Comparison of ENCODE assay signal across 10 cellular contexts in genomic region chrX:13022926-13023325, GRCh38. TPM values are rescaled to one million over a fixed set of nuclear protein-coding genes. Genes with fewer than 3 reads are reported as not detected.
DNase-seq lines count a peak whose midpoint lies in the region; ATAC-seq, FAIRE-seq and TF ChIP-seq lines count a peak whose summit lies in the region.
"Had no signal": no experiment of that assay in that cellular context is flagged by ENCODE, and none has a peak within 500 bp of the region (broad histone marks: within the 10 kb centered on the region; RNA-seq: fewer than 3 reads in every experiment).

No MANE protein-coding gene starts in this region.

- peak; percentile 32 for FAIRE-seq in astrocyte (lab: Jason Lieb, UNC)

- no peaks in the 10 kb centered on the region for H3K27me3 ChIP-seq in CD8-positive, alpha-beta T cell (ENCODE audit: insufficient read depth, low read length)
- H3K27me3 ChIP-seq in astrocyte (ENCODE audit: insufficient read depth, low read length) (no peaks in the 10 kb centered on the region), BE2C (no peaks in the 10 kb centered on the region)
- H3K27me3 ChIP-seq: tibial artery had no signal

- H3K27me3 Mint-ChIP-seq in CD8-positive, alpha-beta T cell (ENCODE audit: low read depth): no peaks in the 10 kb centered on the region
- H3K27me3 Mint-ChIP-seq in astrocyte (ENCODE audit: low read depth, unreplicated experiment): no peaks in the 10 kb centered on the region

- H3K27ac ChIP-seq in CD8-positive, alpha-beta T cell (ENCODE audit: low read depth, low read length): no peak overlapping the region
- no peak overlapping the region for H3K27ac ChIP-seq in astrocyte (ENCODE audit: low read depth, low read length)
- H3K27ac ChIP-seq: tibial artery had no signal

- H3K79me2 ChIP-seq in astrocyte (ENCODE audit: insufficient read depth, low read length): no peaks in the 10 kb centered on the region

- DNase-seq in CD8-positive, alpha-beta T cell: peak in 1 of 7 experiments; percentile 44
- no peak for DNase-seq in astrocyte (ENCODE audit: low read depth)
- no peak for DNase-seq in germinal center (ENCODE audit: low spot score)
- DNase-seq in SKM-1 (lab: John Stamatoyannopoulos, UW; ENCODE audit: unreplicated experiment): no peak
- no peak for DNase-seq in BE2C
- DNase-seq in SW 1271 (lab: John Stamatoyannopoulos, UW): no peak
- DNase-seq: NCI-H1092, tibial artery had no signal

- H2AFZ ChIP-seq in astrocyte (ENCODE audit: low read depth, low read length): no peak overlapping the region

- CTCF ChIA-PET in CD8-positive, alpha-beta T cell (lab: Charles Lee): interaction anchor here (0.6 to 2.0 kb wide), 3 partner anchors 22 to 69 kb away, joined by 3 to 8 read pairs (median 6); no protein-coding TSS in a partner anchor

- no peak overlapping the region for H3K4me3 ChIP-seq in CD8-positive, alpha-beta T cell (ENCODE audit: low read depth, low read length)
- no peak overlapping the region for H3K4me3 ChIP-seq in astrocyte (ENCODE audit: insufficient read depth, low read depth, low read length)
- H3K4me3 ChIP-seq in BE2C (ENCODE audit: low read depth, low read length): no peak overlapping the region
- H3K4me3 ChIP-seq: tibial artery had no signal

- H3K9me3 Mint-ChIP-seq in CD8-positive, alpha-beta T cell: no peaks in the 10 kb centered on the region
- no peaks in the 10 kb centered on the region for H3K9me3 Mint-ChIP-seq in astrocyte (ENCODE audit: unreplicated experiment)

- no peaks in the 10 kb centered on the region for H3K36me3 ChIP-seq in CD8-positive, alpha-beta T cell (ENCODE audit: insufficient read depth, low read length)
- no peaks in the 10 kb centered on the region for H3K36me3 ChIP-seq in astrocyte (ENCODE audit: insufficient read depth, low read length)
- no peaks in the 10 kb centered on the region for H3K36me3 ChIP-seq in BE2C
- H3K36me3 ChIP-seq: tibial artery had no signal

- H3K4me1 Mint-ChIP-seq in CD8-positive, alpha-beta T cell (ENCODE audit: low read depth): peaks cover 53% of the 10 kb centered on the region
- peaks cover 18% of the 10 kb centered on the region for H3K4me1 Mint-ChIP-seq in astrocyte (ENCODE audit: low read depth, unreplicated experiment)

- no peaks in the 10 kb centered on the region for H3K36me3 Mint-ChIP-seq in CD8-positive, alpha-beta T cell
- no peaks in the 10 kb centered on the region for H3K36me3 Mint-ChIP-seq in astrocyte (ENCODE audit: low read depth, unreplicated experiment)

- intact Hi-C loops in CD8-positive, alpha-beta T cell (cut with DNase I, micrococcal nuclease): no loop called here

- TF ChIP-seq CTCF in CD8-positive, alpha-beta T cell (IDR thresholded peaks at IDR 0.05): no peak
- TF ChIP-seq CTCF in astrocyte (IDR thresholded peaks at IDR 0.05; ENCODE audit: insufficient read depth, low read depth, low read length): no peak
- no peak for TF ChIP-seq CTCF in BE2C (IDR thresholded peaks at IDR 0.05; ENCODE audit: low read depth, low read length)

- ATAC-seq in CD8-positive, alpha-beta T cell: no peak
- peak; percentile 92 for ATAC-seq in GM19043 (IDR thresholded peaks at IDR 0.05; ENCODE audit: low read depth, unreplicated experiment)
- ATAC-seq in HG03095 (IDR thresholded peaks at IDR 0.05; ENCODE audit: unreplicated experiment): peak; percentile 82

- POLR2A ChIA-PET in CD8-positive, alpha-beta T cell (lab: Charles Lee): interaction anchor here (0.8 to 1.2 kb wide), 3 partner anchors 27 to 64 kb away, joined by 3 to 5 read pairs (median 4); no protein-coding TSS in a partner anchor

- no peaks in the 10 kb centered on the region for H4K20me1 ChIP-seq in astrocyte (ENCODE audit: insufficient read depth, low read length)

- H3K27ac Mint-ChIP-seq in CD8-positive, alpha-beta T cell: peak overlapping the region; percentile 57
- H3K27ac Mint-ChIP-seq in astrocyte (ENCODE audit: unreplicated experiment): peak overlapping the region; percentile 93

- H3K4me2 ChIP-seq in astrocyte (ENCODE audit: low read length): no peak overlapping the region

- H3K9me3 ChIP-seq in CD8-positive, alpha-beta T cell (ENCODE audit: low read length): no peaks in the 10 kb centered on the region
- no peaks in the 10 kb centered on the region for H3K9me3 ChIP-seq in astrocyte (ENCODE audit: insufficient read depth, low read depth, low read length)
- H3K9me3 ChIP-seq in BE2C: no peaks in the 10 kb centered on the region
- H3K9me3 ChIP-seq: tibial artery had no signal

- peaks cover 53% of the 10 kb centered on the region for H3K4me1 ChIP-seq in CD8-positive, alpha-beta T cell (ENCODE audit: insufficient read depth, low read length)
- H3K4me1 ChIP-seq in astrocyte (ENCODE audit: insufficient read depth, low read length) (no peaks in the 10 kb centered on the region), BE2C (no peaks in the 10 kb centered on the region)
- H3K4me1 ChIP-seq: tibial artery had no signal

- no peak overlapping the region for H3K4me3 Mint-ChIP-seq in CD8-positive, alpha-beta T cell
- H3K4me3 Mint-ChIP-seq in astrocyte (ENCODE audit: unreplicated experiment): no peak overlapping the region

- H3K9ac ChIP-seq in astrocyte (ENCODE audit: low read length): no peak overlapping the region

RNA-seq across cellular contexts. Expression of gene FAM9C, which starts 21.5 kb away (rescaled TPM):
- total RNA-seq in CD8-positive, alpha-beta T cell: not detected
- total RNA-seq in astrocyte: 0.16 TPM in 1 of 2 replicates, not detected in the other
- polyA plus RNA-seq in BE2C (2012; ENCODE audit: insufficient read depth, insufficient read length, low read depth): not detected

RNA-seq across cellular contexts. Expression of gene TMSB4X, which starts 48.0 kb away (rescaled TPM):
- 1,000 to 10,000 TPM; 2,374 to 2,465 TPM for total RNA-seq in CD8-positive, alpha-beta T cell
- total RNA-seq in astrocyte: 3,722 and 4,388 TPM in 2 replicates
- 656 TPM for polyA plus RNA-seq in BE2C (2012; ENCODE audit: insufficient read depth, insufficient read length, low read depth)
